In genomic region chr6:135852775-135853174, GRCh38 we compare ENCODE assay signal across 10 cellular contexts. TPM values are rescaled to one million over a fixed set of nuclear protein-coding genes. Genes with fewer than 3 reads are reported as not detected.
DNase-seq lines count a peak whose midpoint lies in the region; ATAC-seq and TF ChIP-seq lines count a peak whose summit lies in the region.
"Had no signal": no experiment of that assay in that cellular context is flagged by ENCODE, and none has a peak within 500 bp of the region (broad histone marks: within the 10 kb centered on the region; RNA-seq: fewer than 3 reads in every experiment).

No MANE protein-coding gene starts in this region.

- no peak for TF ChIP-seq CTCF in WI38 (IDR thresholded peaks at IDR 0.05; ENCODE audit: low read depth, low read length)
- TF ChIP-seq CTCF in fibroblast of villous mesenchyme (IDR thresholded peaks at IDR 0.05; ENCODE audit: insufficient read depth, low read depth, low read length), result no peak
- TF ChIP-seq CTCF in sigmoid colon (IDR thresholded peaks at IDR 0.05), result no peak

- DNase-seq in CD4-positive, CD25-positive, alpha-beta regulatory T cell, result no peak
- DNase-seq in fibroblast of villous mesenchyme (ENCODE audit: low read depth), result peak; percentile 18
- DNase-seq in sigmoid colon, result no peak
- no peak for DNase-seq in NCI-H2196 treated with DMSO at 0.1 percent for 48 hours (lab: John Stamatoyannopoulos, UW; ENCODE audit: unreplicated experiment)
- DNase-seq in NCI-H226, result no peak
- DNase-seq: anterior cingulate cortex, NCI-H2029 treated with DMSO at 0.1 percent for 48 hours had no signal

- peaks cover 20% of the 10 kb centered on the region for H3K27me3 Mint-ChIP-seq in CD4-positive, CD25-positive, alpha-beta regulatory T cell

- 8 to 50% methylated on average over 1 of the region's 1 CpG for WGBS in sigmoid colon, 2 donors

- intact Hi-C loops in sigmoid colon (cut with DNase I), result no loop called here

- no peaks in the 10 kb centered on the region for H3K9me3 ChIP-seq in CD4-positive, CD25-positive, alpha-beta regulatory T cell (ENCODE audit: control insufficient read depth in 2 of 2, low read length in 2 of 2)
- no peaks in the 10 kb centered on the region for H3K9me3 ChIP-seq in sigmoid colon

- no peak for ATAC-seq in CD4-positive, CD25-positive, alpha-beta regulatory T cell (ENCODE audit: low read depth in 2 of 2)
- ATAC-seq in HG02798 (IDR thresholded peaks at IDR 0.05; ENCODE audit: poor library complexity, unreplicated experiment) (no peak), GM21390 (IDR thresholded peaks at IDR 0.05; ENCODE audit: unreplicated experiment) (no peak)

- H3K4me3 Mint-ChIP-seq in CD4-positive, CD25-positive, alpha-beta regulatory T cell, result peak overlapping the region in 1 of 4 donors; percentile 5

- no peak for TF ChIP-seq POLR2A in sigmoid colon (IDR thresholded peaks at IDR 0.05)

- no peaks in the 10 kb centered on the region for H3K36me3 Mint-ChIP-seq in CD4-positive, CD25-positive, alpha-beta regulatory T cell

- H3K27ac ChIP-seq in CD4-positive, CD25-positive, alpha-beta regulatory T cell (ENCODE audit: insufficient read depth, low read length, poor library complexity, severe bottlenecking), result no peak overlapping the region
- H3K27ac ChIP-seq in sigmoid colon, result peak overlapping the region in 2 of 4 donors; percentile 5 to 49

- no peak for TF ChIP-seq EP300 in sigmoid colon (IDR thresholded peaks at IDR 0.05)

- peaks cover 0 to 24% (median 15%) of the 10 kb centered on the region in 4 donors for H3K4me1 Mint-ChIP-seq in CD4-positive, CD25-positive, alpha-beta regulatory T cell

- H3K27ac Mint-ChIP-seq in CD4-positive, CD25-positive, alpha-beta regulatory T cell, result no peak overlapping the region

- peaks cover 11% of the 10 kb centered on the region for H3K4me1 ChIP-seq in CD4-positive, CD25-positive, alpha-beta regulatory T cell (ENCODE audit: control insufficient read depth, insufficient read depth, low read length, poor library complexity, severe bottlenecking)
- H3K4me1 ChIP-seq in sigmoid colon, result peaks cover 0 to 16% (median 13%) of the 10 kb centered on the region in 4 donors

- peak overlapping the region; percentile 68 for H3K4me3 ChIP-seq in CD4-positive, CD25-positive, alpha-beta regulatory T cell (ENCODE audit: low read depth, low read length)
- H3K4me3 ChIP-seq in WI38 (ENCODE audit: low read depth, low read length) (peak overlapping the region; percentile 61), fibroblast of villous mesenchyme (ENCODE audit: low read depth, low read length) (peak overlapping the region; percentile 58), sigmoid colon (peak overlapping the region in 3 of 4 donors; percentile 10 to 34 (median 26))

- no peaks in the 10 kb centered on the region for H3K36me3 ChIP-seq in CD4-positive, CD25-positive, alpha-beta regulatory T cell (ENCODE audit: control insufficient read depth, insufficient read depth, low read length)
- no peaks in the 10 kb centered on the region for H3K36me3 ChIP-seq in sigmoid colon

- peaks cover 9% of the 10 kb centered on the region for H3K27me3 ChIP-seq in CD4-positive, CD25-positive, alpha-beta regulatory T cell (ENCODE audit: control insufficient read depth, insufficient read depth, low read length)
- H3K27me3 ChIP-seq in sigmoid colon, result no peaks in the 10 kb centered on the region

- peaks cover 0 to 1% (median 0%) of the 10 kb centered on the region in 7 donors for H3K9me3 Mint-ChIP-seq in CD4-positive, CD25-positive, alpha-beta regulatory T cell

RNA-seq across cellular contexts. Expression of gene PDE7B, which starts 1.3 kb away (rescaled TPM):
- total RNA-seq in CD4-positive, CD25-positive, alpha-beta regulatory T cell, result 0.25 TPM
- under 1 TPM in 3 of 4 donors, not detected in 1; 0.03 to 0.08 (median 0.06) TPM for polyA plus RNA-seq in CD4-positive, CD25-positive, alpha-beta regulatory T cell
- total RNA-seq in fibroblast of villous mesenchyme, result 1.7 and 3.9 TPM in 2 replicates
- total RNA-seq in sigmoid colon, result 10 to 100 TPM in 1 of 4 donors, 1 to 10 TPM in 3; 6.3 to 10.3 (median 8.9) TPM
- 1 to 10 TPM; 1.1 to 1.4 (median 1.2) TPM for polyA plus RNA-seq in sigmoid colon
